ENCODE assay signal across 2 cellular contexts in the genomic region with DNA sequence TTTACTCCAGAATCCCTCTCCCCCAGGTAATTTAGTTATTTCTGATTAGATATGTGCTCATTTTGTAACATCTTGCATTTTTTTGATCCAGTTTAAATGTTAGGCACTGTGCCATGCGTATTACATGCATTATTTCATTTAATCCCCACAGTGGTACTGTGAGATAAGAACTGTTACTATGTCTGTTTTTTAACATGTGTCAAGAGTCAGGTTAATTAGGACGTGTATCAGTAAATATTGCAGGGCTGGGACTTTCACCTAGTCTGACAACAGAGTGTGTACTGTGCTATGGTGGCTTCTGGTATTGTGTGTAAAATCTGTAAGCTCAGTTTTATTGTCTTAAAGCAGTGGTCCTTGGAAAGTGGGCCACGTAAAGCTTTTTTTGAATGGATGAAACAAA.
TF ChIP-seq lines count a peak whose summit lies in the region.

No MANE protein-coding gene starts in this region.

TF ChIP-seq in GM12878, 131 proteins besides CTCF, POLR2A, EP300 and RAD21:
- TF ChIP-seq NKRF (conservative IDR thresholded peaks at IDR 0.05) = no peak
- no peak for TF ChIP-seq RFX5 (IDR thresholded peaks at IDR 0.05; ENCODE audit: low read depth, low read length)
- TF ChIP-seq RCOR1 (conservative IDR thresholded peaks at IDR 0.05; ENCODE audit: low read depth, low read length) = no peak
- TF ChIP-seq FOXM1 (IDR thresholded peaks at IDR 0.05; ENCODE audit: low read depth, low read length) = no peak
- TF ChIP-seq REST (IDR thresholded peaks at IDR 0.05; ENCODE audit: low read depth, low read length) = no peak
- no peak for TF ChIP-seq SREBF1 (IDR thresholded peaks at IDR 0.05; ENCODE audit: low read length)
- no peak for TF ChIP-seq PAX8 (IDR thresholded peaks at IDR 0.05)
TF ChIP-seq in GM12878: peak in this region for 0.

TF ChIP-seq in liver, 16 proteins besides CTCF, POLR2A, EP300 and RAD21:
- TF ChIP-seq MAX (IDR thresholded peaks at IDR 0.05) (no peak), YY1 (IDR thresholded peaks at IDR 0.05) (peak; percentile 60), EGR1 (IDR thresholded peaks at IDR 0.05; ENCODE audit: low read depth in 2 of 2) (no peak), TAF1 (conservative IDR thresholded peaks at IDR 0.05) (no peak), HNF4G (IDR thresholded peaks at IDR 0.05) (no peak), RXRA (IDR thresholded peaks at IDR 0.05) (peak in 1 of 2 donors; percentile 35), REST (IDR thresholded peaks at IDR 0.05) (no peak), NR2F2 (IDR thresholded peaks at IDR 0.05) (no peak), SP1 (IDR thresholded peaks at IDR 0.05) (no peak), FOXA2 (IDR thresholded peaks at IDR 0.05) (peak; percentile 71), ZBTB33 (IDR thresholded peaks at IDR 0.05) (no peak), JUND (IDR thresholded peaks at IDR 0.05) (peak in 1 of 2 donors; percentile 7), FOXA1 (IDR thresholded peaks at IDR 0.05) (no peak), HNF4A (conservative IDR thresholded peaks at IDR 0.05) (peak in 1 of 2 donors; percentile 72), GABPA (IDR thresholded peaks at IDR 0.05 in 1 of 2, conservative IDR thresholded peaks at IDR 0.05 in 1 of 2) (no peak)
- TF ChIP-seq, protein P1, sequence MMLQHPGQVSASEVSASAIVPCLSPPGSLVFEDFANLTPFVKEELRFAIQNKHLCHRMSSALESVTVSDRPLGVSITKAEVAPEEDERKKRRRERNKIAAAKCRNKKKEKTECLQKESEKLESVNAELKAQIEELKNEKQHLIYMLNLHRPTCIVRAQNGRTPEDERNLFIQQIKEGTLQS (IDR thresholded peaks at IDR 0.05) = no peak
TF ChIP-seq in liver: peak in this region for 5.
